Comparison of ENCODE assay signal across 25 cellular contexts in genomic region chr11:66919938-66920337, GRCh38. TPM values are rescaled to one million over a fixed set of nuclear protein-coding genes. Genes with fewer than 3 reads are reported as not detected.
"Had no signal": no experiment of that assay in that cellular context is flagged by ENCODE, and none has a peak within 500 bp of the region (broad histone marks: within the 10 kb centered on the region; RNA-seq: fewer than 3 reads in every experiment).

No MANE protein-coding gene starts in this region.

- H3K9me3 ChIP-seq: colonic mucosa, esophagus muscularis mucosa, heart right ventricle, neutrophil, suprapubic skin had no signal

- H3K4me3 Mint-ChIP-seq: activated CD8-positive, alpha-beta T cell treated with anti-CD3 and anti-CD28 coated beads for 36 hours; activated T-cell treated with anti-CD3 and anti-CD28 coated beads, Interleukin-2, amount 50 U/mL, for 72 hours; naive thymus-derived CD8-positive, alpha-beta T cell; T-helper 17 cell had no signal

- H3K27ac ChIP-seq: colonic mucosa, esophagus muscularis mucosa, foreskin keratinocyte, neutrophil, suprapubic skin, WERI-Rb-1 had no signal

- H3K4me3 ChIP-seq: colonic mucosa, esophagus muscularis mucosa, heart right ventricle, skin epidermis, suprapubic skin had no signal

- DNase-seq: activated CD4-positive, alpha-beta T cell treated with anti-CD3 and anti-CD28 coated beads for 48 hours; activated CD8-positive, alpha-beta memory T cell treated with anti-CD3 and anti-CD28 coated beads, Interleukin-2, amount 50 U/mL, for 4 hours; activated CD8-positive, alpha-beta T cell treated with anti-CD3 and anti-CD28 coated beads for 36 hours; activated gamma-delta T cell; activated T-cell treated with anti-CD3 and anti-CD28 coated beads, Interleukin-2, amount 50 U/mL, for 72 hours; colonic mucosa; effector CD4-positive, alpha-beta T cell; foreskin keratinocyte; heart right ventricle; mammary epithelial cell; naive thymus-derived CD8-positive, alpha-beta T cell; right cardiac atrium; stimulated activated CD4-positive, alpha-beta T cell treated with anti-CD3 and anti-CD28 coated beads, Interleukin-15, amount 100 ng/mL, for 24 hours; stimulated activated CD4-positive, alpha-beta T cell treated with anti-CD3 and anti-CD28 coated beads, Interleukin-4, amount 100 ng/mL, for 1 hour; stimulated activated naive CD4-positive, alpha-beta T cell; T-helper 17 cell; trophoblast cell; WERI-Rb-1 had no signal

- H3K27ac Mint-ChIP-seq: activated CD8-positive, alpha-beta T cell treated with anti-CD3 and anti-CD28 coated beads for 36 hours; activated T-cell treated with anti-CD3 and anti-CD28 coated beads, Interleukin-2, amount 50 U/mL, for 72 hours; T-helper 17 cell had no signal

- H3K4me1 ChIP-seq: foreskin keratinocyte had no signal

- ATAC-seq: activated CD8-positive, alpha-beta T cell treated with anti-CD3 and anti-CD28 coated beads for 36 hours; activated naive CD4-positive, alpha-beta T cell treated with anti-CD3 and anti-CD28 coated beads, Interleukin-2, amount 50 U/mL, for 72 hours; activated T-cell treated with anti-CD3 and anti-CD28 coated beads, Interleukin-2, amount 50 U/mL, for 72 hours; foreskin keratinocyte; heart right ventricle; naive thymus-derived CD8-positive, alpha-beta T cell; right cardiac atrium; T-helper 17 cell had no signal

- H3K27me3 ChIP-seq: colonic mucosa, esophagus muscularis mucosa, foreskin keratinocyte, heart right ventricle, suprapubic skin had no signal

- H3K36me3 ChIP-seq: colonic mucosa, esophagus muscularis mucosa, heart right ventricle, neutrophil, suprapubic skin, WERI-Rb-1 had no signal

RNA-seq across cellular contexts. Expression of gene C11orf86, which starts 55.2 kb away (rescaled TPM):
- total RNA-seq: activated CD8-positive, alpha-beta T cell treated with anti-CD3 and anti-CD28 coated beads for 36 hours; activated naive CD4-positive, alpha-beta T cell treated with anti-CD3 and anti-CD28 coated beads, Interleukin-2, amount 50 U/mL, for 72 hours; activated T-cell treated with anti-CD3 and anti-CD28 coated beads, Interleukin-2, amount 50 U/mL, for 72 hours; cardiac septum; esophagus muscularis mucosa; foreskin keratinocyte; heart right ventricle; mammary epithelial cell; mucosa of gallbladder; naive thymus-derived CD8-positive, alpha-beta T cell; right cardiac atrium; suprapubic skin; T-helper 17 cell had no signal
